Comparison of ENCODE assay signal across 7 cellular contexts in the genomic region with DNA sequence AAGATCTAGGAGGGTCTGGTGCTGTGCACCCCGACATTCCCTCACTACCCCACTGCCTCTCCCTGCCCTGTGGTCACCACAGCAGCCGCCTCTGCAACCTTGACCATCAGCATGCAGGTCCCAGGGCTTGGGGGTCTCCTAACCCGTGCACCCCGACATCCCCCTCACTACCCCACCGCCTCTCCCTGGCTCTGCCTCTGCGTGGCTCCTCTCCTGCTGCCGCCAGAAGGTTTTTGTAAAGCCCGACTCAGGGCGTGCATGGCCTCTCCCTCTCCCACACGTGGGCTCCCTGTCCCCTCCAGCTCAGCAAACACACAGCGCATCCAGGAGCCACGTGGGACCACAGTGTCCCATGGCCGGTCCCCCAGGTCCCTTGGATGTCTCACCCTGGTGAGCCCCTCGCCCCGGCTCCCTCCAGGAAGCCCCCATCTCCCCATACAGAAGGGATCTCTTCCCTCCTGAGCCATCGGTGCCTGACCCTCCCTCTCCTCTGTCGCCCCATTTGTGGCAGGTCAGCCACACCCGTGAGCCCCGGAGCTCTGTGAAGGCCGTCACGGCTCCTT.
DNase-seq lines count a peak whose midpoint lies in the region; ATAC-seq and TF ChIP-seq lines count a peak whose summit lies in the region.
"Not testable (repeated sequence)": the region's sequence is repeated elsewhere in the genome, so short reads cannot be mapped to it uniquely, and the experiment has no call there.

No MANE protein-coding gene starts in this region.

- intact Hi-C loops in CD8-positive, alpha-beta T cell (cut with DNase I, micrococcal nuclease): loop anchor here in 1 of 2 experiments (5.0 kb wide), 1 partner anchor 44 kb away; no protein-coding TSS in a partner anchor
- intact Hi-C loops in activated B cell treated with CpG ODN at 0.5 μM for 24 hours (cut with micrococcal nuclease): not testable (repeated sequence)

- CTCF ChIA-PET in CD8-positive, alpha-beta T cell (lab: Charles Lee): interaction anchor here (0.6 kb wide), 1 partner anchor 156 kb away, joined by 3 read pairs; no protein-coding TSS in a partner anchor
- CTCF ChIA-PET in activated B cell treated with CpG ODN at 0.5 μM for 24 hours (lab: Charles Lee): not testable (repeated sequence)

- POLR2A ChIA-PET in CD8-positive, alpha-beta T cell (lab: Charles Lee); activated B cell treated with CpG ODN at 0.5 μM for 24 hours (lab: Charles Lee): not testable (repeated sequence)

- not testable (repeated sequence) for H3K27me3 Mint-ChIP-seq in CD8-positive, alpha-beta T cell (ENCODE audit: low read depth); activated B cell treated with CpG ODN at 0.5 μM for 24 hours; activated T-cell treated with anti-CD3 and anti-CD28 coated beads, Interleukin-2, amount 50 U/mL, for 24 hours; activated naive CD8-positive, alpha-beta T cell treated with anti-CD3 and anti-CD28 coated beads, Interleukin-2, amount 50 U/mL, for 24 hours; memory B cell; stimulated activated naive CD8-positive, alpha-beta T cell treated with anti-CD3 and anti-CD28 coated beads, Interleukin-15, amount 100 ng/mL, for 72 hours
- H3K27me3 Mint-ChIP-seq in osteocyte (ENCODE audit: unreplicated experiment): peaks cover 37% of the 10 kb centered on the region

- H3K36me3 Mint-ChIP-seq in CD8-positive, alpha-beta T cell: peaks cover 10% of the 10 kb centered on the region
- peaks cover 11% of the 10 kb centered on the region for H3K36me3 Mint-ChIP-seq in activated B cell treated with CpG ODN at 0.5 μM for 24 hours (ENCODE audit: low read depth)
- peaks cover 15% of the 10 kb centered on the region for H3K36me3 Mint-ChIP-seq in activated T-cell treated with anti-CD3 and anti-CD28 coated beads, Interleukin-2, amount 50 U/mL, for 24 hours (ENCODE audit: low read depth)
- H3K36me3 Mint-ChIP-seq in activated naive CD8-positive, alpha-beta T cell treated with anti-CD3 and anti-CD28 coated beads, Interleukin-2, amount 50 U/mL, for 24 hours (ENCODE audit: low read depth); memory B cell; osteocyte (ENCODE audit: unreplicated experiment): not testable (repeated sequence)

- H3K4me3 ChIP-seq in CD8-positive, alpha-beta T cell (ENCODE audit: low read depth, low read length): not testable (repeated sequence)

- not testable (repeated sequence) for H3K27ac Mint-ChIP-seq in CD8-positive, alpha-beta T cell; activated B cell treated with CpG ODN at 0.5 μM for 24 hours
- peak overlapping the region; percentile 26 for H3K27ac Mint-ChIP-seq in activated T-cell treated with anti-CD3 and anti-CD28 coated beads, Interleukin-2, amount 50 U/mL, for 24 hours
- H3K27ac Mint-ChIP-seq in activated naive CD8-positive, alpha-beta T cell treated with anti-CD3 and anti-CD28 coated beads, Interleukin-2, amount 50 U/mL, for 24 hours: peak overlapping the region; percentile 59
- peak overlapping the region; percentile 53 for H3K27ac Mint-ChIP-seq in memory B cell
- peak overlapping the region; percentile 77 for H3K27ac Mint-ChIP-seq in osteocyte (ENCODE audit: unreplicated experiment)
- peak overlapping the region; percentile 41 to 80 for H3K27ac Mint-ChIP-seq in stimulated activated naive CD8-positive, alpha-beta T cell treated with anti-CD3 and anti-CD28 coated beads, Interleukin-15, amount 100 ng/mL, for 72 hours

- peaks cover 25% of the 10 kb centered on the region for H3K4me1 Mint-ChIP-seq in CD8-positive, alpha-beta T cell (ENCODE audit: low read depth)
- H3K4me1 Mint-ChIP-seq in activated B cell treated with CpG ODN at 0.5 μM for 24 hours (peaks cover 24% of the 10 kb centered on the region), memory B cell (peaks cover 12% of the 10 kb centered on the region), osteocyte (ENCODE audit: unreplicated experiment) (peaks cover 27% of the 10 kb centered on the region)
- peaks cover 40% of the 10 kb centered on the region for H3K4me1 Mint-ChIP-seq in activated T-cell treated with anti-CD3 and anti-CD28 coated beads, Interleukin-2, amount 50 U/mL, for 24 hours (ENCODE audit: low read depth)
- peaks cover 43% of the 10 kb centered on the region for H3K4me1 Mint-ChIP-seq in activated naive CD8-positive, alpha-beta T cell treated with anti-CD3 and anti-CD28 coated beads, Interleukin-2, amount 50 U/mL, for 24 hours
- peaks cover 46% of the 10 kb centered on the region for H3K4me1 Mint-ChIP-seq in stimulated activated naive CD8-positive, alpha-beta T cell treated with anti-CD3 and anti-CD28 coated beads, Interleukin-15, amount 100 ng/mL, for 72 hours

- not testable (repeated sequence) for H3K36me3 ChIP-seq in CD8-positive, alpha-beta T cell (ENCODE audit: insufficient read depth, low read length)

- H3K27me3 ChIP-seq in CD8-positive, alpha-beta T cell (ENCODE audit: insufficient read depth, low read length): not testable (repeated sequence)

- H3K27ac ChIP-seq in CD8-positive, alpha-beta T cell (ENCODE audit: low read depth, low read length): not testable (repeated sequence)

- ATAC-seq in CD8-positive, alpha-beta T cell; activated B cell treated with CpG ODN at 0.5 μM for 24 hours (ENCODE audit: low read depth); activated naive CD8-positive, alpha-beta T cell treated with anti-CD3 and anti-CD28 coated beads, Interleukin-2, amount 50 U/mL, for 24 hours; memory B cell (ENCODE audit: low read depth); stimulated activated naive CD8-positive, alpha-beta T cell treated with anti-CD3 and anti-CD28 coated beads, Interleukin-15, amount 100 ng/mL, for 72 hours: not testable (repeated sequence)

- not testable (repeated sequence) for H3K4me1 ChIP-seq in CD8-positive, alpha-beta T cell (ENCODE audit: insufficient read depth, low read length)

- not testable (repeated sequence) for DNase-seq in CD8-positive, alpha-beta T cell; activated naive CD8-positive, alpha-beta T cell treated with anti-CD3 and anti-CD28 coated beads, Interleukin-2, amount 50 U/mL, for 24 hours; memory B cell (ENCODE audit: low spot score in 2 of 2); osteocyte (ENCODE audit: extremely low spot score, unreplicated experiment); stimulated activated naive CD8-positive, alpha-beta T cell treated with anti-CD3 and anti-CD28 coated beads, Interleukin-15, amount 100 ng/mL, for 72 hours
- peak; percentile 7 for DNase-seq in activated B cell treated with CpG ODN at 0.5 μM for 24 hours
- DNase-seq in activated T-cell treated with anti-CD3 and anti-CD28 coated beads, Interleukin-2, amount 50 U/mL, for 24 hours: peak; percentile 24

- H3K9me3 Mint-ChIP-seq in CD8-positive, alpha-beta T cell; activated B cell treated with CpG ODN at 0.5 μM for 24 hours; activated T-cell treated with anti-CD3 and anti-CD28 coated beads, Interleukin-2, amount 50 U/mL, for 24 hours; activated naive CD8-positive, alpha-beta T cell treated with anti-CD3 and anti-CD28 coated beads, Interleukin-2, amount 50 U/mL, for 24 hours; memory B cell; osteocyte (ENCODE audit: unreplicated experiment); stimulated activated naive CD8-positive, alpha-beta T cell treated with anti-CD3 and anti-CD28 coated beads, Interleukin-15, amount 100 ng/mL, for 72 hours: not testable (repeated sequence)

- H3K9me3 ChIP-seq in CD8-positive, alpha-beta T cell (ENCODE audit: low read length): not testable (repeated sequence)

- TF ChIP-seq CTCF in CD8-positive, alpha-beta T cell (IDR thresholded peaks at IDR 0.05); activated B cell treated with CpG ODN at 0.5 μM for 24 hours (IDR thresholded peaks at IDR 0.05); osteocyte (IDR thresholded peaks at IDR 0.05): not testable (repeated sequence)

- peak overlapping the region; percentile 22 for H3K4me3 Mint-ChIP-seq in CD8-positive, alpha-beta T cell
- not testable (repeated sequence) for H3K4me3 Mint-ChIP-seq in activated B cell treated with CpG ODN at 0.5 μM for 24 hours; activated T-cell treated with anti-CD3 and anti-CD28 coated beads, Interleukin-2, amount 50 U/mL, for 24 hours; activated naive CD8-positive, alpha-beta T cell treated with anti-CD3 and anti-CD28 coated beads, Interleukin-2, amount 50 U/mL, for 24 hours; memory B cell
- H3K4me3 Mint-ChIP-seq in osteocyte (ENCODE audit: unreplicated experiment): peak overlapping the region; percentile 29
- peak overlapping the region in 1 of 2 donors; percentile 37 for H3K4me3 Mint-ChIP-seq in stimulated activated naive CD8-positive, alpha-beta T cell treated with anti-CD3 and anti-CD28 coated beads, Interleukin-15, amount 100 ng/mL, for 72 hours
